ENCODE assay signal across 12 cellular contexts in the genomic region with DNA sequence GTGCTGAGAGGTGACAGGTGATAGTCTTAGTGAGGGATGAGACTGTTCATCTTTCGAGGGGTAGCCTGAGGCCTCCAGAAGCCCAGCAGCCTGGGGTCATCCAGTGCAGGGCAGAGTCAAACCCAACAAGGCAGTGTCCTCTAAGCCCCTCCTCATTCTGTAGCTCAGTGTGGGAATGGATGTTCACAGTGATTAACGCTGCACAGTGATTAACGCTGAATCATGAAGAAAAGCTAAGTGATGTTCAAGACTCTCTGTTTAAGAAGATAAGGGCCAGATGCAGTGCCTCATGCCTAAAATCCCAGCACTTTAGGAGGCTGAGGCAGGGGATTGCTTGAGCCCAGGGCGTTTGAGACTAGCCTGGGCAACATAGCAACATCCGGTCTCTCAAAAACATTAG. TPM values are rescaled to one million over a fixed set of nuclear protein-coding genes. Genes with fewer than 3 reads are reported as not detected.
DNase-seq lines count a peak whose midpoint lies in the region; ATAC-seq and TF ChIP-seq lines count a peak whose summit lies in the region.
"Had no signal": no experiment of that assay in that cellular context is flagged by ENCODE, and none has a peak within 500 bp of the region (broad histone marks: within the 10 kb centered on the region; RNA-seq: fewer than 3 reads in every experiment).

No MANE protein-coding gene starts in this region.

- peak overlapping the region; percentile 52 for H3K27ac ChIP-seq in RWPE2 (ENCODE audit: poor library complexity, severe bottlenecking)
- H3K27ac ChIP-seq in esophagus squamous epithelium: peak overlapping the region; percentile 5 to 46 (median 24)
- H3K27ac ChIP-seq in neuronal stem cell (replicated peaks; ENCODE audit: low read length): no peak overlapping the region

- H3K27me3 Mint-ChIP-seq in activated CD8-positive, alpha-beta T cell treated with anti-CD3 and anti-CD28 coated beads, Interleukin-2, amount 10 ng/mL, durations not matched to agents 7 days and 5 days (ENCODE audit: low read depth): peaks cover 7% of the 10 kb centered on the region

- no peak overlapping the region for H2BK15ac ChIP-seq in neuronal stem cell (ENCODE audit: low read length)

- intact Hi-C loops in esophagus squamous epithelium (cut with DNase I): no loop called here

- no peak overlapping the region for H3K4me2 ChIP-seq in neuronal stem cell (ENCODE audit: insufficient read depth, low read length, poor library complexity, severe bottlenecking)

- 63 to 88% methylated on average over 4 to 5 of the region's 5 CpGs for WGBS in esophagus squamous epithelium, 2 donors
- WGBS in neuronal stem cell (ENCODE audit: extremely low coverage in 2 of 2, insufficient read length in 2 of 2, insufficient replicate concordance in 1 of 2), 2 donors: no CpG with 5 or more reads among the region's 5 CpGs

- H2BK120ac ChIP-seq in neuronal stem cell (ENCODE audit: low read depth, low read length): no peak overlapping the region

- no peak overlapping the region for H2BK5ac ChIP-seq in neuronal stem cell (ENCODE audit: low read length)

- H3K9me3 Mint-ChIP-seq in activated CD8-positive, alpha-beta T cell treated with anti-CD3 and anti-CD28 coated beads, Interleukin-2, amount 10 ng/mL, durations not matched to agents 7 days and 5 days (ENCODE audit: insufficient read depth): no peaks in the 10 kb centered on the region

- H3K23ac ChIP-seq in neuronal stem cell (ENCODE audit: low read depth, low read length, poor library complexity): no peak overlapping the region

- peaks cover 19% of the 10 kb centered on the region for H3K4me1 ChIP-seq in RWPE2 (ENCODE audit: insufficient read depth, poor library complexity, severe bottlenecking)
- H3K4me1 ChIP-seq in esophagus squamous epithelium: peaks cover 9 to 80% (median 12%) of the 10 kb centered on the region in 3 donors
- H3K4me1 ChIP-seq in neuronal stem cell (ENCODE audit: control insufficient read depth in 2 of 2, insufficient read depth in 1 of 2, low read depth in 1 of 2, low read length in 2 of 2): peaks cover 0 to 5% of the 10 kb centered on the region in 2 donors

- H3K36me3 Mint-ChIP-seq in activated CD8-positive, alpha-beta T cell treated with anti-CD3 and anti-CD28 coated beads, Interleukin-2, amount 10 ng/mL, durations not matched to agents 7 days and 5 days (ENCODE audit: low read depth): no peaks in the 10 kb centered on the region

- ATAC-seq in RWPE2 (ENCODE audit: low read depth): no peak
- ATAC-seq in activated CD8-positive, alpha-beta T cell treated with anti-CD3 and anti-CD28 coated beads, Interleukin-2, amount 10 ng/mL, durations not matched to agents 7 days and 5 days: no peak

- H3K36me3 ChIP-seq in RWPE2 (ENCODE audit: low read depth): no peaks in the 10 kb centered on the region
- no peaks in the 10 kb centered on the region for H3K36me3 ChIP-seq in esophagus squamous epithelium
- no peaks in the 10 kb centered on the region for H3K36me3 ChIP-seq in neuronal stem cell (replicated peaks in 1 of 2; ENCODE audit: control insufficient read depth in 2 of 2, insufficient read depth in 2 of 2, low read length in 2 of 2)

- no peak overlapping the region for H3K14ac ChIP-seq in neuronal stem cell (ENCODE audit: low read length)

- CTCF ChIA-PET in activated CD8-positive, alpha-beta T cell treated with anti-CD3 and anti-CD28 coated beads, Interleukin-2, amount 10 ng/mL, durations not matched to agents 7 days and 5 days (lab: Charles Lee): no interaction called here

- H3K9me3 ChIP-seq in RWPE2 (ENCODE audit: severe bottlenecking) (no peaks in the 10 kb centered on the region), esophagus squamous epithelium (no peaks in the 10 kb centered on the region), neuronal stem cell (replicated peaks in 1 of 2; ENCODE audit: control insufficient read depth in 2 of 2, insufficient read depth in 1 of 2, low read depth in 1 of 2, low read length in 2 of 2) (peaks cover 0 to 2% of the 10 kb centered on the region in 2 donors)
- H3K9me3 ChIP-seq: Caco-2 had no signal

- H3K18ac ChIP-seq in neuronal stem cell (ENCODE audit: low read length): no peak overlapping the region

- no peak overlapping the region for H3K9ac ChIP-seq in neuronal stem cell (ENCODE audit: low read depth, low read length, poor library complexity)

- H2AK5ac ChIP-seq in neuronal stem cell (ENCODE audit: low read depth, low read length): peak overlapping the region; percentile 19

- H4K91ac ChIP-seq in neuronal stem cell (ENCODE audit: low read depth, low read length, poor library complexity): no peak overlapping the region

- peak; percentile 17 for DNase-seq in HCEC 1CT
- no peak for DNase-seq in RWPE2 (ENCODE audit: low spot score)
- DNase-seq in esophagus squamous epithelium (lab: John Stamatoyannopoulos, UW): no peak
- DNase-seq in neuronal stem cell (ENCODE audit: low spot score): no peak
- no peak for DNase-seq in activated CD8-positive, alpha-beta T cell treated with anti-CD3 and anti-CD28 coated beads, Interleukin-2, amount 10 ng/mL, durations not matched to agents 7 days and 5 days
- DNase-seq in NCI-H1105 treated with DMSO at 0.1 percent for 48 hours (lab: John Stamatoyannopoulos, UW): no peak
- no peak for DNase-seq in AG08396 (ENCODE audit: low spot score)
- DNase-seq: AML-193, Caco-2, NCI-H226, NCI-H526 treated with DMSO at 0.1 percent for 48 hours, Right ventricle myocardium superior had no signal

- H2AFZ ChIP-seq in neuronal stem cell (ENCODE audit: low read length): no peak overlapping the region

- no peak for TF ChIP-seq POLR2A in esophagus squamous epithelium (IDR thresholded peaks at IDR 0.05)

- no peak overlapping the region for H3K4me3 Mint-ChIP-seq in activated CD8-positive, alpha-beta T cell treated with anti-CD3 and anti-CD28 coated beads, Interleukin-2, amount 10 ng/mL, durations not matched to agents 7 days and 5 days

- H3K27me3 ChIP-seq in RWPE2 (ENCODE audit: insufficient read depth, poor library complexity, severe bottlenecking) (no peaks in the 10 kb centered on the region), esophagus squamous epithelium (peaks cover 0 to 10% (median 0%) of the 10 kb centered on the region in 4 donors), neuronal stem cell (ENCODE audit: control insufficient read depth in 3 of 3, insufficient read depth in 3 of 3, low read depth in 1 of 3, low read length in 3 of 3) (no peaks in the 10 kb centered on the region)

- no peak overlapping the region for H3K27ac Mint-ChIP-seq in activated CD8-positive, alpha-beta T cell treated with anti-CD3 and anti-CD28 coated beads, Interleukin-2, amount 10 ng/mL, durations not matched to agents 7 days and 5 days

- H3K4ac ChIP-seq in neuronal stem cell (ENCODE audit: low read length): no peak overlapping the region

- no peak overlapping the region for H2BK12ac ChIP-seq in neuronal stem cell (ENCODE audit: low read length)

- H3K79me1 ChIP-seq in neuronal stem cell (ENCODE audit: low read depth, low read length): no peaks in the 10 kb centered on the region

- H3K4me1 Mint-ChIP-seq in activated CD8-positive, alpha-beta T cell treated with anti-CD3 and anti-CD28 coated beads, Interleukin-2, amount 10 ng/mL, durations not matched to agents 7 days and 5 days (ENCODE audit: low read depth): peaks cover 3% of the 10 kb centered on the region

- H4K8ac ChIP-seq in neuronal stem cell (ENCODE audit: low read depth, low read length): no peak overlapping the region

- H3K4me3 ChIP-seq in RWPE2 (ENCODE audit: severe bottlenecking): no peak overlapping the region
- no peak overlapping the region for H3K4me3 ChIP-seq in esophagus squamous epithelium
- no peak overlapping the region for H3K4me3 ChIP-seq in neuronal stem cell (ENCODE audit: low read length in 2 of 2)

- POLR2A ChIA-PET in activated CD8-positive, alpha-beta T cell treated with anti-CD3 and anti-CD28 coated beads, Interleukin-2, amount 10 ng/mL, durations not matched to agents 7 days and 5 days (lab: Charles Lee): no interaction called here

- TF ChIP-seq CTCF in RWPE2 (IDR thresholded peaks at IDR 0.05; ENCODE audit: poor library complexity, severe bottlenecking) (no peak), esophagus squamous epithelium (IDR thresholded peaks at IDR 0.05) (no peak)

RNA-seq across cellular contexts. Expression of a gene that starts 56.3 kb away (rescaled TPM):
- 100 to 1,000 TPM in 2 of 4 donors, 10 to 100 TPM in 2; 71.0 to 144 (median 98.2) TPM for total RNA-seq in esophagus squamous epithelium
- 262 TPM for polyA plus RNA-seq in neuronal stem cell (2013, experiment 1 of 2)
- polyA plus RNA-seq in neuronal stem cell (2013, experiment 2 of 2): 267 TPM
- total RNA-seq in activated CD8-positive, alpha-beta T cell treated with anti-CD3 and anti-CD28 coated beads, Interleukin-2, amount 10 ng/mL, durations not matched to agents 7 days and 5 days: 10 to 100 TPM; 19.8 to 21.1 TPM
